ENCODE assay signal across 1 cellular context in the genomic region with DNA sequence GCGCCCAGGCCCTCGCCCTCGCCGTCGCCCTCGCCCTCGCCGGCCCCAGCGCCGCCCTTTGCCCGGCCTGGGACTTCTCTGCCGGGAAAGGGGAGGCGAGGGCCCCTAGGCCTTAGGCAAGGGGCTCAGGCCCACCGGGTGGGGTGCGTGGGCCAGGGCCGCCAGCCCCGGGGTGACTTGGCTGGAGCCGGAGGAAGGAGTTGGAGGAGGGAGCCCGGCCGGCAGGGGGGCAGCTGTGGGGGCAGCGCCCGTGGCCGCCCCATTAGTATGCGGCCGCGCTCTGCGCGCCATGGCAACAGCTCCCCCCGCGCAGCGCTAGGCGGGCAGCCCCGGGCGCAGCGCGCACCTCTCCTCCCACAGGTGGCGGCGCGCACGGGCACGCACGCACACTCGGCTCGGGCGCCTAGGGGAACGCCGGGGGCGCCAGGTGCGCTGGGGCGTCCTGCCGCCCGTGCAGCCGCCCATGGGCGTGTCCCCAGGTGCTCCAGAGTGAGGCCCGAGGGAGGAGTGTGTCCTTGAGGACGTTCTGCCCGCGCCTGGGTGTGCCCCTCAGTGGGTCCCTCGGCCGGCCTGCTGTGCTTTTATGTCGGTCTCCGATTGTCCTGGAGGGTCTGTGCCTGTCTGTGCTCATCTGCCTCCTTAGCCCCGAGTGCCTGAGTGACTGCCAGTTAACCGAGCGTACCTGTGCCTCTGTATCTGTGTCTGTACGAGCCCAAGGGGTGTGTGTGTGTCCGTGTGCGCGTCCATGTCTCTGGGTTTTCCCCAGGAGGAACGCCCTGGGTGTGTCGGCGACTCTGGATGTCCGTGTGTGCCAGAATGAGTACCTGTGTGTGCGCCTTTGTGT.
TF ChIP-seq lines count a peak whose summit lies in the region.

No MANE protein-coding gene starts in this region.

TF ChIP-seq in HepG2, 621 proteins besides CTCF, POLR2A, EP300 and RAD21 (continued from another document and continues in another):
- TF ChIP-seq, protein P1, sequence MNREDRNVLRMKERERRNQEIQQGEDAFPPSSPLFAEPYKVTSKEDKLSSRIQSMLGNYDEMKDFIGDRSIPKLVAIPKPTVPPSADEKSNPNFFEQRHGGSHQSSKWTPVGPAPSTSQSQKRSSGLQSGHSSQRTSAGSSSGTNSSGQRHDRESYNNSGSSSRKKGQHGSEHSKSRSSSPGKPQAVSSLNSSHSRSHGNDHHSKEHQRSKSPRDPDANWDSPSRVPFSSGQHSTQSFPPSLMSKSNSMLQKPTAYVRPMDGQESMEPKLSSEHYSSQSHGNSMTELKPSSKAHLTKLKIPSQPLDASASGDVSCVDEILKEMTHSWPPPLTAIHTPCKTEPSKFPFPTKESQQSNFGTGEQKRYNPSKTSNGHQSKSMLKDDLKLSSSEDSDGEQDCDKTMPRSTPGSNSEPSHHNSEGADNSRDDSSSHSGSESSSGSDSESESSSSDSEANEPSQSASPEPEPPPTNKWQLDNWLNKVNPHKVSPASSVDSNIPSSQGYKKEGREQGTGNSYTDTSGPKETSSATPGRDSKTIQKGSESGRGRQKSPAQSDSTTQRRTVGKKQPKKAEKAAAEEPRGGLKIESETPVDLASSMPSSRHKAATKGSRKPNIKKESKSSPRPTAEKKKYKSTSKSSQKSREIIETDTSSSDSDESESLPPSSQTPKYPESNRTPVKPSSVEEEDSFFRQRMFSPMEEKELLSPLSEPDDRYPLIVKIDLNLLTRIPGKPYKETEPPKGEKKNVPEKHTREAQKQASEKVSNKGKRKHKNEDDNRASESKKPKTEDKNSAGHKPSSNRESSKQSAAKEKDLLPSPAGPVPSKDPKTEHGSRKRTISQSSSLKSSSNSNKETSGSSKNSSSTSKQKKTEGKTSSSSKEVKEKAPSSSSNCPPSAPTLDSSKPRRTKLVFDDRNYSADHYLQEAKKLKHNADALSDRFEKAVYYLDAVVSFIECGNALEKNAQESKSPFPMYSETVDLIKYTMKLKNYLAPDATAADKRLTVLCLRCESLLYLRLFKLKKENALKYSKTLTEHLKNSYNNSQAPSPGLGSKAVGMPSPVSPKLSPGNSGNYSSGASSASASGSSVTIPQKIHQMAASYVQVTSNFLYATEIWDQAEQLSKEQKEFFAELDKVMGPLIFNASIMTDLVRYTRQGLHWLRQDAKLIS (CRISPR knock-in tag; IDR thresholded peaks at IDR 0.05) = no peak
- no peak for TF ChIP-seq HNF4G (IDR thresholded peaks at IDR 0.05; ENCODE audit: borderline replicate concordance, low read depth, low read length)
- 0 out of 2 replicates have a peak, but pooled peaks have one; percentile 19 for TF ChIP-seq HNF4G (CRISPR knock-in tag; IDR thresholded peaks at IDR 0.05; ENCODE audit: borderline replicate concordance, low read depth)
- TF ChIP-seq, protein P2, sequence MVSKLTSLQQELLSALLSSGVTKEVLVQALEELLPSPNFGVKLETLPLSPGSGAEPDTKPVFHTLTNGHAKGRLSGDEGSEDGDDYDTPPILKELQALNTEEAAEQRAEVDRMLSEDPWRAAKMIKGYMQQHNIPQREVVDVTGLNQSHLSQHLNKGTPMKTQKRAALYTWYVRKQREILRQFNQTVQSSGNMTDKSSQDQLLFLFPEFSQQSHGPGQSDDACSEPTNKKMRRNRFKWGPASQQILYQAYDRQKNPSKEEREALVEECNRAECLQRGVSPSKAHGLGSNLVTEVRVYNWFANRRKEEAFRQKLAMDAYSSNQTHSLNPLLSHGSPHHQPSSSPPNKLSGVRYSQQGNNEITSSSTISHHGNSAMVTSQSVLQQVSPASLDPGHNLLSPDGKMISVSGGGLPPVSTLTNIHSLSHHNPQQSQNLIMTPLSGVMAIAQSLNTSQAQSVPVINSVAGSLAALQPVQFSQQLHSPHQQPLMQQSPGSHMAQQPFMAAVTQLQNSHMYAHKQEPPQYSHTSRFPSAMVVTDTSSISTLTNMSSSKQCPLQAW (CRISPR knock-in tag; IDR thresholded peaks at IDR 0.05) = no peak
- no peak for TF ChIP-seq ZBTB21 (CRISPR knock-in tag; IDR thresholded peaks at IDR 0.05)
- no peak for TF ChIP-seq MAFG (CRISPR knock-in tag; IDR thresholded peaks at IDR 0.05)
- TF ChIP-seq ZNF660 (CRISPR knock-in tag; IDR thresholded peaks at IDR 0.05; ENCODE audit: borderline replicate concordance, low read depth) = no peak
- TF ChIP-seq ATF7-NPFF (CRISPR knock-in tag; IDR thresholded peaks at IDR 0.05; ENCODE audit: low read depth) = peak; percentile 17; the same call in 1 of the 2 replicates
- 0 out of 2 replicates have a peak, but pooled peaks have one; percentile 74 for TF ChIP-seq ZNF619 (CRISPR knock-in tag; IDR thresholded peaks at IDR 0.05)
- TF ChIP-seq ZNF558 (CRISPR knock-in tag; IDR thresholded peaks at IDR 0.05; ENCODE audit: borderline replicate concordance) = no peak
- no peak for TF ChIP-seq YEATS4 (CRISPR knock-in tag; IDR thresholded peaks at IDR 0.05; ENCODE audit: borderline replicate concordance)
- no peak for TF ChIP-seq DNMT3B (CRISPR knock-in tag; conservative IDR thresholded peaks at IDR 0.05)
- TF ChIP-seq NFYB (CRISPR knock-in tag; IDR thresholded peaks at IDR 0.05) = 0 out of 2 replicates have a peak, but pooled peaks have one; percentile 10
- TF ChIP-seq ZMYM4 (CRISPR knock-in tag; IDR thresholded peaks at IDR 0.05) = no peak
- TF ChIP-seq, protein P3, sequence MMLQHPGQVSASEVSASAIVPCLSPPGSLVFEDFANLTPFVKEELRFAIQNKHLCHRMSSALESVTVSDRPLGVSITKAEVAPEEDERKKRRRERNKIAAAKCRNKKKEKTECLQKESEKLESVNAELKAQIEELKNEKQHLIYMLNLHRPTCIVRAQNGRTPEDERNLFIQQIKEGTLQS (CRISPR knock-in tag; IDR thresholded peaks at IDR 0.05) = no peak
- no peak for TF ChIP-seq HDAC2 (CRISPR knock-in tag; IDR thresholded peaks at IDR 0.05)
- TF ChIP-seq PITX1 (CRISPR knock-in tag; IDR thresholded peaks at IDR 0.05) = no peak
- TF ChIP-seq NCOR1 (IDR thresholded peaks at IDR 0.05; ENCODE audit: borderline replicate concordance, low read length) = no peak
- TF ChIP-seq ZNF3 (CRISPR knock-in tag; IDR thresholded peaks at IDR 0.05) = no peak
- TF ChIP-seq, protein P4, sequence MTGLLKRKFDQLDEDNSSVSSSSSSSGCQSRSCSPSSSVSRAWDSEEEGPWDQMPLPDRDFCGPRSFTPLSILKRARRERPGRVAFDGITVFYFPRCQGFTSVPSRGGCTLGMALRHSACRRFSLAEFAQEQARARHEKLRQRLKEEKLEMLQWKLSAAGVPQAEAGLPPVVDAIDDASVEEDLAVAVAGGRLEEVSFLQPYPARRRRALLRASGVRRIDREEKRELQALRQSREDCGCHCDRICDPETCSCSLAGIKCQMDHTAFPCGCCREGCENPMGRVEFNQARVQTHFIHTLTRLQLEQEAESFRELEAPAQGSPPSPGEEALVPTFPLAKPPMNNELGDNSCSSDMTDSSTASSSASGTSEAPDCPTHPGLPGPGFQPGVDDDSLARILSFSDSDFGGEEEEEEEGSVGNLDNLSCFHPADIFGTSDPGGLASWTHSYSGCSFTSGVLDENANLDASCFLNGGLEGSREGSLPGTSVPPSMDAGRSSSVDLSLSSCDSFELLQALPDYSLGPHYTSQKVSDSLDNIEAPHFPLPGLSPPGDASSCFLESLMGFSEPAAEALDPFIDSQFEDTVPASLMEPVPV (CRISPR knock-in tag; IDR thresholded peaks at IDR 0.05) = no peak
- TF ChIP-seq BRCA1 (CRISPR knock-in tag; IDR thresholded peaks at IDR 0.05) = no peak
- TF ChIP-seq ZFP82 (CRISPR knock-in tag; IDR thresholded peaks at IDR 0.05; ENCODE audit: borderline replicate concordance) = peak; percentile 58; the same call in 1 of the 2 replicates
- TF ChIP-seq ZNF747 (CRISPR knock-in tag; IDR thresholded peaks at IDR 0.05; ENCODE audit: borderline replicate concordance) = peak; percentile 47; the same call in 1 of the 2 replicates
- TF ChIP-seq AGO1 (IDR thresholded peaks at IDR 0.05; ENCODE audit: low read depth, low read length, poor library complexity, severe bottlenecking) = peak; percentile 31
- TF ChIP-seq U2AF2 (IDR thresholded peaks at IDR 0.05; ENCODE audit: low read depth, low read length) = no peak
- TF ChIP-seq, protein P5, sequence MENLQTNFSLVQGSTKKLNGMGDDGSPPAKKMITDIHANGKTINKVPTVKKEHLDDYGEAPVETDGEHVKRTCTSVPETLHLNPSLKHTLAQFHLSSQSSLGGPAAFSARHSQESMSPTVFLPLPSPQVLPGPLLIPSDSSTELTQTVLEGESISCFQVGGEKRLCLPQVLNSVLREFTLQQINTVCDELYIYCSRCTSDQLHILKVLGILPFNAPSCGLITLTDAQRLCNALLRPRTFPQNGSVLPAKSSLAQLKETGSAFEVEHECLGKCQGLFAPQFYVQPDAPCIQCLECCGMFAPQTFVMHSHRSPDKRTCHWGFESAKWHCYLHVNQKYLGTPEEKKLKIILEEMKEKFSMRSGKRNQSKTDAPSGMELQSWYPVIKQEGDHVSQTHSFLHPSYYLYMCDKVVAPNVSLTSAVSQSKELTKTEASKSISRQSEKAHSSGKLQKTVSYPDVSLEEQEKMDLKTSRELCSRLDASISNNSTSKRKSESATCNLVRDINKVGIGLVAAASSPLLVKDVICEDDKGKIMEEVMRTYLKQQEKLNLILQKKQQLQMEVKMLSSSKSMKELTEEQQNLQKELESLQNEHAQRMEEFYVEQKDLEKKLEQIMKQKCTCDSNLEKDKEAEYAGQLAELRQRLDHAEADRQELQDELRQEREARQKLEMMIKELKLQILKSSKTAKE (CRISPR knock-in tag; IDR thresholded peaks at IDR 0.05; ENCODE audit: borderline replicate concordance) = no peak
- TF ChIP-seq HNRNPK (IDR thresholded peaks at IDR 0.05; ENCODE audit: low read depth, low read length, poor library complexity, severe bottlenecking) = peak; percentile 66
- peak; percentile 75 for TF ChIP-seq ZNF263 (CRISPR knock-in tag; IDR thresholded peaks at IDR 0.05)
- no peak for TF ChIP-seq TP53 (CRISPR knock-in tag; conservative IDR thresholded peaks at IDR 0.05)
- TF ChIP-seq, protein P6, sequence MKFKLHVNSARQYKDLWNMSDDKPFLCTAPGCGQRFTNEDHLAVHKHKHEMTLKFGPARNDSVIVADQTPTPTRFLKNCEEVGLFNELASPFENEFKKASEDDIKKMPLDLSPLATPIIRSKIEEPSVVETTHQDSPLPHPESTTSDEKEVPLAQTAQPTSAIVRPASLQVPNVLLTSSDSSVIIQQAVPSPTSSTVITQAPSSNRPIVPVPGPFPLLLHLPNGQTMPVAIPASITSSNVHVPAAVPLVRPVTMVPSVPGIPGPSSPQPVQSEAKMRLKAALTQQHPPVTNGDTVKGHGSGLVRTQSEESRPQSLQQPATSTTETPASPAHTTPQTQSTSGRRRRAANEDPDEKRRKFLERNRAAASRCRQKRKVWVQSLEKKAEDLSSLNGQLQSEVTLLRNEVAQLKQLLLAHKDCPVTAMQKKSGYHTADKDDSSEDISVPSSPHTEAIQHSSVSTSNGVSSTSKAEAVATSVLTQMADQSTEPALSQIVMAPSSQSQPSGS (CRISPR knock-in tag; IDR thresholded peaks at IDR 0.05) = no peak
- TF ChIP-seq GATA4 (IDR thresholded peaks at IDR 0.05; ENCODE audit: borderline replicate concordance, low read depth) = no peak
- no peak for TF ChIP-seq EZH2 (conservative IDR thresholded peaks at IDR 0.05; ENCODE audit: low read depth, low read length)
- TF ChIP-seq ZMYM3 (CRISPR knock-in tag; IDR thresholded peaks at IDR 0.05) = no peak
- no peak for TF ChIP-seq ZNF484 (CRISPR knock-in tag; IDR thresholded peaks at IDR 0.05; ENCODE audit: borderline replicate concordance, low read depth)
- TF ChIP-seq ZNF124 (CRISPR knock-in tag; IDR thresholded peaks at IDR 0.05) = 0 out of 2 replicates have a peak, but pooled peaks have one; percentile 6
- no peak for TF ChIP-seq ATM (IDR thresholded peaks at IDR 0.05; ENCODE audit: borderline replicate concordance)
- no peak for TF ChIP-seq ATAD3A (CRISPR knock-in tag; IDR thresholded peaks at IDR 0.05)
- TF ChIP-seq KLF16 (CRISPR knock-in tag; IDR thresholded peaks at IDR 0.05) = 0 out of 4 replicates have a peak, but pooled peaks of 1 of the 2 experiments have one; percentile 30
- peak; percentile 37; the same call in 1 of the 2 replicates for TF ChIP-seq PHF20 (CRISPR knock-in tag; IDR thresholded peaks at IDR 0.05)
- TF ChIP-seq, protein P7, sequence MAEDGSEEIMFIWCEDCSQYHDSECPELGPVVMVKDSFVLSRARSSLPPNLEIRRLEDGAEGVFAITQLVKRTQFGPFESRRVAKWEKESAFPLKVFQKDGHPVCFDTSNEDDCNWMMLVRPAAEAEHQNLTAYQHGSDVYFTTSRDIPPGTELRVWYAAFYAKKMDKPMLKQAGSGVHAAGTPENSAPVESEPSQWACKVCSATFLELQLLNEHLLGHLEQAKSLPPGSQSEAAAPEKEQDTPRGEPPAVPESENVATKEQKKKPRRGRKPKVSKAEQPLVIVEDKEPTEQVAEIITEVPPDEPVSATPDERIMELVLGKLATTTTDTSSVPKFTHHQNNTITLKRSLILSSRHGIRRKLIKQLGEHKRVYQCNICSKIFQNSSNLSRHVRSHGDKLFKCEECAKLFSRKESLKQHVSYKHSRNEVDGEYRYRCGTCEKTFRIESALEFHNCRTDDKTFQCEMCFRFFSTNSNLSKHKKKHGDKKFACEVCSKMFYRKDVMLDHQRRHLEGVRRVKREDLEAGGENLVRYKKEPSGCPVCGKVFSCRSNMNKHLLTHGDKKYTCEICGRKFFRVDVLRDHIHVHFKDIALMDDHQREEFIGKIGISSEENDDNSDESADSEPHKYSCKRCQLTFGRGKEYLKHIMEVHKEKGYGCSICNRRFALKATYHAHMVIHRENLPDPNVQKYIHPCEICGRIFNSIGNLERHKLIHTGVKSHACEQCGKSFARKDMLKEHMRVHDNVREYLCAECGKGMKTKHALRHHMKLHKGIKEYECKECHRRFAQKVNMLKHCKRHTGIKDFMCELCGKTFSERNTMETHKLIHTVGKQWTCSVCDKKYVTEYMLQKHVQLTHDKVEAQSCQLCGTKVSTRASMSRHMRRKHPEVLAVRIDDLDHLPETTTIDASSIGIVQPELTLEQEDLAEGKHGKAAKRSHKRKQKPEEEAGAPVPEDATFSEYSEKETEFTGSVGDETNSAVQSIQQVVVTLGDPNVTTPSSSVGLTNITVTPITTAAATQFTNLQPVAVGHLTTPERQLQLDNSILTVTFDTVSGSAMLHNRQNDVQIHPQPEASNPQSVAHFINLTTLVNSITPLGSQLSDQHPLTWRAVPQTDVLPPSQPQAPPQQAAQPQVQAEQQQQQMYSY (CRISPR knock-in tag; IDR thresholded peaks at IDR 0.05) = no peak
- no peak for TF ChIP-seq FOXM1 (CRISPR knock-in tag; IDR thresholded peaks at IDR 0.05)
- TF ChIP-seq, protein P8, sequence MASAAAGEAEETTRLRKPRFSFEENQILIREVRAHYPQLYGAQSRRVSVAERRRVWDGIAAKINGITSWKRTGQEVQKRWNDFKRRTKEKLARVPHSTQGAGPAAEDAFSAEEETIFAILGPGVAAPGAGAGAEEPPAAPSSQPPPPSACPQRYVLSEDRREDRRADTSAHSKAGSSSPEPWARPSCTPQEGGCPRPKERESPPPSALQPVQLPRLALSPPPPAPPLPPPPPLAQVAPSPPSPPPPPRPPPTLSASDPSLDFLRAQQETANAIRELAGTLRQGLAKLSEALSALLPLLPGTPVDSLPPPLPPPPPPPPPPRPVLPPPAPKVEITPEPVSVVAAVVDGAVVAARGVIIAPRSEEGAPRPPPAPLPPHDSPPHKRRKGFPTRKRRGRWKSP (CRISPR knock-in tag; IDR thresholded peaks at IDR 0.05) = peak; percentile 99
